Comparison of ENCODE assay signal across 1 cellular context in the genomic region with DNA sequence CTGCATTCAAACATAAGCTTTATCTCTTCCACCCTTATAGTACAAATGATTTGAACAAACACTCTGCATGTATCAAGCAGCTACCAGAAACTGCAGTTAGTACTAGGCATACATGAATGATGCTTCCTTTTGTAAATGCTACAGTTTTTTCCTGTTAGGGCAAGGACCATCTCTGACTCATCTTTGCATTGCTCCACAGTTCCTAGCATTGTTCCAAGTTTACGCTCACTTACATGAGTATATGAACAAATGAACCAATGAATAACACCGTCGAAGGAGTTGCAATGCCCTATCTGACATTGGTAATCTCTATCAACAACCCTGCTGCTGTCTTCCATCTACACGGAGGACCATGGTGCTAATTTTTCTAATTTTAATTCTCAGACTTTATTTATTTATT.
A peak's percentile ranks its signal among the peaks of the same experiment; 100 is the strongest.
TF ChIP-seq lines count a peak whose summit lies in the region.

No MANE protein-coding gene starts in this region.

TF ChIP-seq in HepG2, 621 proteins besides CTCF, POLR2A, EP300 and RAD21 (continued from another document):
- TF ChIP-seq, protein P1, sequence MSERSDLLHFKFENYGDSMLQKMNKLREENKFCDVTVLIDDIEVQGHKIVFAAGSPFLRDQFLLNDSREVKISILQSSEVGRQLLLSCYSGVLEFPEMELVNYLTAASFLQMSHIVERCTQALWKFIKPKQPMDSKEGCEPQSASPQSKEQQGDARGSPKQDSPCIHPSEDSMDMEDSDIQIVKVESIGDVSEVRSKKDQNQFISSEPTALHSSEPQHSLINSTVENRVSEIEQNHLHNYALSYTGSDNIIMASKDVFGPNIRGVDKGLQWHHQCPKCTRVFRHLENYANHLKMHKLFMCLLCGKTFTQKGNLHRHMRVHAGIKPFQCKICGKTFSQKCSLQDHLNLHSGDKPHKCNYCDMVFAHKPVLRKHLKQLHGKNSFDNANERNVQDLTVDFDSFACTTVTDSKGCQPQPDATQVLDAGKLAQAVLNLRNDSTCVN (CRISPR knock-in tag; IDR thresholded peaks at IDR 0.05; ENCODE audit: borderline replicate concordance): no peak
- TF ChIP-seq CEBPB (IDR thresholded peaks at IDR 0.05; ENCODE audit: borderline replicate concordance, low read depth, low read length) (peak; percentile 86), ZNF7 (CRISPR knock-in tag; IDR thresholded peaks at IDR 0.05) (peak; percentile 44; the same call in 1 of the 2 replicates), PPARG (CRISPR knock-in tag; conservative IDR thresholded peaks at IDR 0.05) (0 out of 2 replicates have a peak, but pooled peaks have one; percentile 12), PHF20 (CRISPR knock-in tag; IDR thresholded peaks at IDR 0.05) (no peak), KMT2B (CRISPR knock-in tag; IDR thresholded peaks at IDR 0.05) (0 out of 2 replicates have a peak, but pooled peaks have one; percentile 16), NPAS2 (CRISPR knock-in tag; IDR thresholded peaks at IDR 0.05; ENCODE audit: borderline replicate concordance) (no peak), ZNF256 (CRISPR knock-in tag; conservative IDR thresholded peaks at IDR 0.05) (no peak), ZNF24 (IDR thresholded peaks at IDR 0.05) (peak; percentile 78; the same call in 1 of the 2 replicates), ZC3H4 (CRISPR knock-in tag; IDR thresholded peaks at IDR 0.05; ENCODE audit: borderline replicate concordance) (no peak), BORCS8-MEF2B (CRISPR knock-in tag; IDR thresholded peaks at IDR 0.05) (no peak), TEAD3 (CRISPR knock-in tag; optimal IDR thresholded peaks at IDR 0.05; ENCODE audit: borderline replicate concordance) (peak; percentile 54), HMG20A (CRISPR knock-in tag; IDR thresholded peaks at IDR 0.05; ENCODE audit: borderline replicate concordance) (peak; percentile 55; the same call in 1 of the 2 replicates), MED13 (CRISPR knock-in tag; IDR thresholded peaks at IDR 0.05) (no peak), ETV5 (CRISPR knock-in tag; IDR thresholded peaks at IDR 0.05; ENCODE audit: borderline replicate concordance) (peak; percentile 48; the same call in 1 of the 2 replicates), FOSL1 (CRISPR knock-in tag; IDR thresholded peaks at IDR 0.05; ENCODE audit: borderline replicate concordance) (peak; percentile 68; the same call in 1 of the 2 replicates), CCAR2 (optimal IDR thresholded peaks at IDR 0.05; ENCODE audit: low read depth, low read length) (no peak), SOX13 (IDR thresholded peaks at IDR 0.05) (no peak), SOX13 (CRISPR knock-in tag; conservative IDR thresholded peaks at IDR 0.05 in 1 of 2, IDR thresholded peaks at IDR 0.05 in 1 of 2) (peak in 1 of 2 experiments; percentile 68; a peak in 2 of 4 replicates)
- TF ChIP-seq, protein P2, sequence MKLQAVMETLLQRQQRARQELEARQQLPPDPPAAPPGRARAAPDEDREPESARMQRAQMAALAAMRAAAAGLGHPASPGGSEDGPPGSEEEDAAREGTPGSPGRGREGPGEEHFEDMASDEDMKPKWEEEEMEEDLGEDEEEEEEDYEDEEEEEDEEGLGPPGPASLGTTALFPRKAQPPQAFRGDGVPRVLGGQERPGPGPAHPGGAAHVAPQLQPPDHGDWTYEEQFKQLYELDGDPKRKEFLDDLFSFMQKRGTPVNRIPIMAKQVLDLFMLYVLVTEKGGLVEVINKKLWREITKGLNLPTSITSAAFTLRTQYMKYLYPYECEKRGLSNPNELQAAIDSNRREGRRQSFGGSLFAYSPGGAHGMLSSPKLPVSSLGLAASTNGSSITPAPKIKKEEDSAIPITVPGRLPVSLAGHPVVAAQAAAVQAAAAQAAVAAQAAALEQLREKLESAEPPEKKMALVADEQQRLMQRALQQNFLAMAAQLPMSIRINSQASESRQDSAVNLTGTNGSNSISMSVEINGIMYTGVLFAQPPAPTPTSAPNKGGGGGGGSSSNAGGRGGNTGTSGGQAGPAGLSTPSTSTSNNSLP (IDR thresholded peaks at IDR 0.05; ENCODE audit: low read depth, low read length): peak; percentile 11; the same call in 1 of the 2 replicates
- TF ChIP-seq, protein P3, sequence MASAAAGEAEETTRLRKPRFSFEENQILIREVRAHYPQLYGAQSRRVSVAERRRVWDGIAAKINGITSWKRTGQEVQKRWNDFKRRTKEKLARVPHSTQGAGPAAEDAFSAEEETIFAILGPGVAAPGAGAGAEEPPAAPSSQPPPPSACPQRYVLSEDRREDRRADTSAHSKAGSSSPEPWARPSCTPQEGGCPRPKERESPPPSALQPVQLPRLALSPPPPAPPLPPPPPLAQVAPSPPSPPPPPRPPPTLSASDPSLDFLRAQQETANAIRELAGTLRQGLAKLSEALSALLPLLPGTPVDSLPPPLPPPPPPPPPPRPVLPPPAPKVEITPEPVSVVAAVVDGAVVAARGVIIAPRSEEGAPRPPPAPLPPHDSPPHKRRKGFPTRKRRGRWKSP (CRISPR knock-in tag; IDR thresholded peaks at IDR 0.05): no peak
- TF ChIP-seq, protein P4, sequence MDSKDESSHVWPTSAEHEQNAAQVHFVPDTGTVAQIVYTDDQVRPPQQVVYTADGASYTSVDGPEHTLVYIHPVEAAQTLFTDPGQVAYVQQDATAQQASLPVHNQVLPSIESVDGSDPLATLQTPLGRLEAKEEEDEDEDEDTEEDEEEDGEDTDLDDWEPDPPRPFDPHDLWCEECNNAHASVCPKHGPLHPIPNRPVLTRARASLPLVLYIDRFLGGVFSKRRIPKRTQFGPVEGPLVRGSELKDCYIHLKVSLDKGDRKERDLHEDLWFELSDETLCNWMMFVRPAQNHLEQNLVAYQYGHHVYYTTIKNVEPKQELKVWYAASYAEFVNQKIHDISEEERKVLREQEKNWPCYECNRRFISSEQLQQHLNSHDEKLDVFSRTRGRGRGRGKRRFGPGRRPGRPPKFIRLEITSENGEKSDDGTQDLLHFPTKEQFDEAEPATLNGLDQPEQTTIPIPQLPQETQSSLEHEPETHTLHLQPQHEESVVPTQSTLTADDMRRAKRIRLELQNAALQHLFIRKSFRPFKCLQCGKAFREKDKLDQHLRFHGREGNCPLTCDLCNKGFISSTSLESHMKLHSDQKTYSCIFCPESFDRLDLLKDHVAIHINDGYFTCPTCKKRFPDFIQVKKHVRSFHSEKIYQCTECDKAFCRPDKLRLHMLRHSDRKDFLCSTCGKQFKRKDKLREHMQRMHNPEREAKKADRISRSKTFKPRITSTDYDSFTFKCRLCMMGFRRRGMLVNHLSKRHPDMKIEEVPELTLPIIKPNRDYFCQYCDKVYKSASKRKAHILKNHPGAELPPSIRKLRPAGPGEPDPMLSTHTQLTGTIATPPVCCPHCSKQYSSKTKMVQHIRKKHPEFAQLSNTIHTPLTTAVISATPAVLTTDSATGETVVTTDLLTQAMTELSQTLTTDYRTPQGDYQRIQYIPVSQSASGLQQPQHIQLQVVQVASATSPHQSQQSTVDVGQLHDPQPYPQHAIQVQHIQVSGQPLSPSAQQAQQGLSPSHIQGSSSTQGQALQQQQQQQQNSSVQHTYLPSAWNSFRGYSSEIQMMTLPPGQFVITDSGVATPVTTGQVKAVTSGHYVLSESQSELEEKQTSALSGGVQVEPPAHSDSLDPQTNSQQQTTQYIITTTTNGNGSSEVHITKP (CRISPR knock-in tag; IDR thresholded peaks at IDR 0.05; ENCODE audit: low read depth): no peak
- TF ChIP-seq, protein P5, sequence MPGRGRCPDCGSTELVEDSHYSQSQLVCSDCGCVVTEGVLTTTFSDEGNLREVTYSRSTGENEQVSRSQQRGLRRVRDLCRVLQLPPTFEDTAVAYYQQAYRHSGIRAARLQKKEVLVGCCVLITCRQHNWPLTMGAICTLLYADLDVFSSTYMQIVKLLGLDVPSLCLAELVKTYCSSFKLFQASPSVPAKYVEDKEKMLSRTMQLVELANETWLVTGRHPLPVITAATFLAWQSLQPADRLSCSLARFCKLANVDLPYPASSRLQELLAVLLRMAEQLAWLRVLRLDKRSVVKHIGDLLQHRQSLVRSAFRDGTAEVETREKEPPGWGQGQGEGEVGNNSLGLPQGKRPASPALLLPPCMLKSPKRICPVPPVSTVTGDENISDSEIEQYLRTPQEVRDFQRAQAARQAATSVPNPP (CRISPR knock-in tag; IDR thresholded peaks at IDR 0.05): no peak
TF ChIP-seq in HepG2: peak in this region for 23.
